Comparison of ENCODE assay signal across 8 cellular contexts in genomic region chr12:51083140-51083833, GRCh38. TPM values are rescaled to one million over a fixed set of nuclear protein-coding genes. Genes with fewer than 3 reads are reported as not detected.
A peak's percentile ranks its signal among the peaks of the same experiment; 100 is the strongest.
DNase-seq lines count a peak whose midpoint lies in the region; ATAC-seq, FAIRE-seq and TF ChIP-seq lines count a peak whose summit lies in the region.

TSS of gene CSRNP2 (minus strand) at chr12:51083596. CDS start at chr12:51076561, 7,035 bp downstream.

- peak; percentile 94 for TF ChIP-seq POLR2A in breast epithelium (IDR thresholded peaks at IDR 0.05)

- WGBS in small intestine, 3 donors, result 0 to 1% (median 1%) methylated on average over 41 to 72 of the region's 72 CpGs

- peak within 1 kb of the TSS; percentile 91 for H3K27ac ChIP-seq in VCaP
- H3K27ac ChIP-seq in breast epithelium, result peak within 1 kb of the TSS; percentile 90 to 96
- peak within 1 kb of the TSS; percentile 43 for H3K27ac ChIP-seq in iPS-20b (ENCODE audit: low read length)
- peak within 1 kb of the TSS; percentile 71 to 91 for H3K27ac ChIP-seq in small intestine (ENCODE audit: low read depth in 1 of 2, low read length in 1 of 2)

- no peak for FAIRE-seq in small intestine (lab: Jason Lieb, UNC)

- H3K9me3 ChIP-seq in breast epithelium (no peaks in the 10 kb centered on the region), iPS-20b (ENCODE audit: insufficient read depth, low read depth, low read length) (no peaks in the 10 kb centered on the region), small intestine (ENCODE audit: control insufficient read depth, low read depth) (no peaks in the 10 kb centered on the region)

- H3K9ac ChIP-seq in iPS-20b (ENCODE audit: low read depth, low read length), result peak within 1 kb of the TSS; percentile 85; the same call in 1 of the 2 replicates

- intact Hi-C loops in breast epithelium (cut with DNase I; ENCODE audit: low total_unique reads), result no loop called here

- H3K4me1 ChIP-seq in breast epithelium, result peaks cover 0 to 4% of the 10 kb centered on the region in 2 donors
- H3K4me1 ChIP-seq in iPS-20b (ENCODE audit: insufficient read depth, low read length), result peaks cover 13% of the 10 kb centered on the region
- H3K4me1 ChIP-seq in small intestine (ENCODE audit: control insufficient read depth in 2 of 2, insufficient read depth in 1 of 2, low read depth in 1 of 2, low read length in 1 of 2), result peaks cover 0 to 5% of the 10 kb centered on the region in 2 donors

- H3K4me3 ChIP-seq in breast epithelium, result peak within 1 kb of the TSS; percentile 91 to 100 (median 99)
- peak within 1 kb of the TSS; percentile 83 for H3K4me3 ChIP-seq in iPS-20b (ENCODE audit: low read length)
- peak within 1 kb of the TSS; percentile 86 to 90 for H3K4me3 ChIP-seq in small intestine (ENCODE audit: low read depth in 1 of 2, low read length in 2 of 2)

- DNase-seq in ACHN (peak; percentile 99), NCI-H2196 treated with DMSO at 0.1 percent for 48 hours (lab: John Stamatoyannopoulos, UW; ENCODE audit: unreplicated experiment) (peak; percentile 89), breast epithelium (ENCODE audit: low spot score in 2 of 2) (peak; percentile 96), small intestine (peak; percentile 94)

- in situ Hi-C loops in ACHN (cut with HindIII; ENCODE audit: low pct_ligation_motif_present, low pct_unique_long_range_greater_than_20kb, low sequenced_read_pairs), result no loop called here

- TF ChIP-seq CTCF in VCaP (conservative IDR thresholded peaks at IDR 0.05) (no peak; the same call in 1 of the 2 replicates), breast epithelium (IDR thresholded peaks at IDR 0.05) (no peak)

- ATAC-seq in GM18870 (IDR thresholded peaks at IDR 0.05; ENCODE audit: unreplicated experiment) (peak; percentile 64), HG03135 (IDR thresholded peaks at IDR 0.05; ENCODE audit: unreplicated experiment) (peak; percentile 99)

- no peaks in the 10 kb centered on the region for H3K27me3 ChIP-seq in breast epithelium
- H3K27me3 ChIP-seq in iPS-20b (ENCODE audit: insufficient read depth, low read length), result no peaks in the 10 kb centered on the region
- H3K27me3 ChIP-seq in small intestine (ENCODE audit: control insufficient read depth in 2 of 2, insufficient read depth in 2 of 2, low read length in 2 of 2), result no peaks in the 10 kb centered on the region

- H3K36me3 ChIP-seq in breast epithelium, result no peaks in the 10 kb centered on the region
- no peaks in the 10 kb centered on the region for H3K36me3 ChIP-seq in iPS-20b (ENCODE audit: insufficient read depth, low read depth, low read length)
- no peaks in the 10 kb centered on the region for H3K36me3 ChIP-seq in small intestine (ENCODE audit: control insufficient read depth in 2 of 2, insufficient read depth in 2 of 2, low read length in 2 of 2)

RNA-seq across cellular contexts. Expression of gene CSRNP2, which starts in this region (rescaled TPM):
- 10 to 100 TPM; 20.2 to 37.3 (median 35.7) TPM for total RNA-seq in breast epithelium
- 1 to 10 TPM; 3.8 to 8.2 (median 8.1) TPM for polyA plus RNA-seq in small intestine

Comparison
In these comparisons a context has a peak if more than half of its experiments do, and no peak if none do; other contexts are left out.
1. Peak in every context shown above with its lines: DNase-seq, ATAC-seq, H3K4me3 ChIP-seq and H3K27ac ChIP-seq.
2. H3K27ac ChIP-seq: peak in every context shown above with its lines; median percentile 93 in breast epithelium; 91 in VCaP; 81 in small intestine; 43 in iPS-20b.